1 cellular context compared by ENCODE assay signal in genomic region chr15:80419546-80419945, GRCh38.
TF ChIP-seq lines count a peak whose summit lies in the region.

No MANE protein-coding gene starts in this region.

TF ChIP-seq in IMR-90, 13 proteins besides CTCF, POLR2A, EP300 and RAD21:
- no peak for TF ChIP-seq MXI1 (IDR thresholded peaks at IDR 0.05; ENCODE audit: borderline replicate concordance, low read depth, low read length)
- no peak for TF ChIP-seq RCOR1 (IDR thresholded peaks at IDR 0.05; ENCODE audit: insufficient replicate concordance, low read length)
- TF ChIP-seq, protein P1, sequence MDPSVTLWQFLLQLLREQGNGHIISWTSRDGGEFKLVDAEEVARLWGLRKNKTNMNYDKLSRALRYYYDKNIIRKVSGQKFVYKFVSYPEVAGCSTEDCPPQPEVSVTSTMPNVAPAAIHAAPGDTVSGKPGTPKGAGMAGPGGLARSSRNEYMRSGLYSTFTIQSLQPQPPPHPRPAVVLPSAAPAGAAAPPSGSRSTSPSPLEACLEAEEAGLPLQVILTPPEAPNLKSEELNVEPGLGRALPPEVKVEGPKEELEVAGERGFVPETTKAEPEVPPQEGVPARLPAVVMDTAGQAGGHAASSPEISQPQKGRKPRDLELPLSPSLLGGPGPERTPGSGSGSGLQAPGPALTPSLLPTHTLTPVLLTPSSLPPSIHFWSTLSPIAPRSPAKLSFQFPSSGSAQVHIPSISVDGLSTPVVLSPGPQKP (IDR thresholded peaks at IDR 0.05; ENCODE audit: borderline replicate concordance, low read depth, low read length): no peak
- TF ChIP-seq RFX5 (IDR thresholded peaks at IDR 0.05; ENCODE audit: low read depth, low read length): no peak
- no peak for TF ChIP-seq FOS (IDR thresholded peaks at IDR 0.05; ENCODE audit: low read depth, low read length)
- no peak for TF ChIP-seq CEBPB (IDR thresholded peaks at IDR 0.05; ENCODE audit: low read depth, low read length)
- no peak for TF ChIP-seq SMC3 (IDR thresholded peaks at IDR 0.05; ENCODE audit: low read depth, low read length)
- TF ChIP-seq USF2 (IDR thresholded peaks at IDR 0.05; ENCODE audit: low read depth, low read length): no peak
- no peak for TF ChIP-seq CHD1 (IDR thresholded peaks at IDR 0.05; ENCODE audit: low read depth, low read length)
- no peak for TF ChIP-seq BHLHE40 (IDR thresholded peaks at IDR 0.05; ENCODE audit: low read depth, low read length)
- TF ChIP-seq MAZ (IDR thresholded peaks at IDR 0.05; ENCODE audit: borderline replicate concordance, low read depth, low read length): no peak; the same call in 1 of the 2 replicates
- TF ChIP-seq NFE2L2 (IDR thresholded peaks at IDR 0.05; ENCODE audit: low read depth, low read length): no peak
- no peak for TF ChIP-seq MAFK (IDR thresholded peaks at IDR 0.05; ENCODE audit: low read depth, low read length)
